7 cellular contexts compared by ENCODE assay signal in genomic region chr11:76371170-76371569, GRCh38. TPM values are rescaled to one million over a fixed set of nuclear protein-coding genes. Genes with fewer than 3 reads are reported as not detected.
DNase-seq lines count a peak whose midpoint lies in the region; ATAC-seq, FAIRE-seq and TF ChIP-seq lines count a peak whose summit lies in the region.

No MANE protein-coding gene starts in this region.

- no peaks in the 10 kb centered on the region for H3K79me1 ChIP-seq in trophoblast cell (ENCODE audit: low read length)

- no peaks in the 10 kb centered on the region for H3K4me1 ChIP-seq in trophoblast cell (ENCODE audit: control insufficient read depth in 1 of 2, insufficient read depth in 2 of 2, low read length in 2 of 2)

- no peak overlapping the region for H3K4me2 ChIP-seq in trophoblast cell (ENCODE audit: low read length)

- TF ChIP-seq CTCF in D721Med (IDR thresholded peaks at IDR 0.05; ENCODE audit: insufficient read depth, missing control alignments), result no peak

- DNase-seq in amniotic epithelial cell (ENCODE audit: low read depth) (peak; percentile 84), trophoblast cell (peak; percentile 4 to 31), D721Med (ENCODE audit: insufficient read length, low spot score) (no peak)

- H3K23ac ChIP-seq in trophoblast cell (ENCODE audit: low read length), result no peak overlapping the region

- no CpG with 5 or more reads among the region's 3 CpGs for WGBS in trophoblast cell (ENCODE audit: extremely low coverage, insufficient coverage, insufficient read length)

- H3K79me2 ChIP-seq in trophoblast cell (ENCODE audit: control insufficient read depth, insufficient read depth, low read length, poor library complexity), result peaks cover 11% of the 10 kb centered on the region

- no peak overlapping the region for H2BK120ac ChIP-seq in trophoblast cell (ENCODE audit: insufficient read depth, low read length, poor library complexity)

- H3K18ac ChIP-seq in trophoblast cell (ENCODE audit: low read length), result no peak overlapping the region

- H3K4ac ChIP-seq in trophoblast cell (ENCODE audit: low read depth, low read length), result peak overlapping the region; percentile 21

- no peaks in the 10 kb centered on the region for H3K27me3 ChIP-seq in trophoblast cell (ENCODE audit: insufficient read depth, low read length)

- ATAC-seq in GM18520 (IDR thresholded peaks at IDR 0.05; ENCODE audit: unreplicated experiment) (peak; percentile 64), HG03460 (IDR thresholded peaks at IDR 0.05; ENCODE audit: unreplicated experiment) (peak; percentile 62), GM19035 (IDR thresholded peaks at IDR 0.05; ENCODE audit: unreplicated experiment) (no peak), GM19324 (IDR thresholded peaks at IDR 0.05; ENCODE audit: low FRiP score, unreplicated experiment) (no peak)

- H2BK5ac ChIP-seq in trophoblast cell (ENCODE audit: low read depth, low read length, poor library complexity), result no peak overlapping the region

- H4K91ac ChIP-seq in trophoblast cell (ENCODE audit: low read depth, low read length), result no peak overlapping the region

- no peak overlapping the region for H2AFZ ChIP-seq in trophoblast cell (ENCODE audit: insufficient read depth, low read length, poor library complexity)

- no peak for FAIRE-seq in D721Med (lab: Jason Lieb, UNC)

- no peaks in the 10 kb centered on the region for H3K36me3 ChIP-seq in trophoblast cell (ENCODE audit: control insufficient read depth in 1 of 2, insufficient read depth in 2 of 2, low read length in 2 of 2)

- no peak overlapping the region for H3K9ac ChIP-seq in trophoblast cell (ENCODE audit: low read length)

- no peak overlapping the region for H3K4me3 ChIP-seq in trophoblast cell (ENCODE audit: low read depth, low read length)

- H3K14ac ChIP-seq in trophoblast cell (ENCODE audit: low read length), result no peak overlapping the region

- no peak overlapping the region for H2AK5ac ChIP-seq in trophoblast cell (ENCODE audit: low read length)

- H4K8ac ChIP-seq in trophoblast cell (ENCODE audit: low read depth, low read length), result no peak overlapping the region

- no peaks in the 10 kb centered on the region for H3K9me3 ChIP-seq in trophoblast cell (ENCODE audit: insufficient read depth, low read depth, low read length)

- H2BK12ac ChIP-seq in trophoblast cell (ENCODE audit: low read length), result no peak overlapping the region

- no peak overlapping the region for H3K27ac ChIP-seq in trophoblast cell (ENCODE audit: low read depth, low read length)

- H4K12ac ChIP-seq in trophoblast cell (ENCODE audit: low read depth, low read length), result no peak overlapping the region

RNA-seq across cellular contexts. Expression of gene THAP12, which starts 9.8 kb away (rescaled TPM):
- 37.8 and 38.6 TPM in 2 replicates for polyA plus RNA-seq in trophoblast cell (2013)

RNA-seq across cellular contexts. Expression of gene GVQW3, which starts 10.0 kb away (rescaled TPM):
- polyA plus RNA-seq in trophoblast cell (2013), result 1.1 and 1.3 TPM in 2 replicates

Comparison
In these comparisons a context has a peak if more than half of its experiments do, and no peak if none do; other contexts are left out.
1. ATAC-seq: peak in GM18520 (single experiment) and HG03460 (single experiment); none in GM19035 (single experiment) and GM19324 (single experiment).